Comparison of ENCODE assay signal across 17 cellular contexts in the genomic region with DNA sequence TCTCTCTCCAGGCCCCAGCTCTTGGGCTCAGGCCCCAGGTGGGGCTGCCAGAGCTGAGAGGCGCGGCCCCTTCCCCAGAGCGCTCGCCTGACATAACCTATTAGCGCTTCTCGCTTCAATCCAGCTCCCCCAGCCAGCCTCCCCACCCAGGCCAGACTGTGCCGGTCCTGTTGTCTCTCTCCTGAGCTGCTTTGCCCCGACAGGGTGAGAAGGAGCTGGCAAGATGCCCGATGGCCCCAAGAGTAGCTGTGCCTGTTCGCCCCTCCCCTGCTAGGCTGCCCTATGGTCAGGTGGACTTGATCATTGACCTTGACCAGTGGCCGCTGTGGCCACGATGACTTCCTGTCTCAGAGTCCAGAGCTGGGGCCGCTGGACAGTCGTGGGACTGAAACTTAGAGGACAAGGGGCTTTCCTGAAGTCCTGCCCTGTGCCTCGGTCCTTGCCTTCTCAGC. TPM values are rescaled to one million over a fixed set of nuclear protein-coding genes. Genes with fewer than 3 reads are reported as not detected.
A peak's percentile ranks its signal among the peaks of the same experiment; 100 is the strongest.
DNase-seq lines count a peak whose midpoint lies in the region; FAIRE-seq and TF ChIP-seq lines count a peak whose summit lies in the region.
"Had no signal": no experiment of that assay in that cellular context is flagged by ENCODE, and none has a peak within 500 bp of the region (broad histone marks: within the 10 kb centered on the region; RNA-seq: fewer than 3 reads in every experiment).

No MANE protein-coding gene starts in this region.

- 69% methylated on average over 13 of the region's 15 CpGs for WGBS in SK-N-SH (ENCODE audit: low lambda C conversion rate)
- WGBS in small intestine, 3 donors = 46 to 55% (median 54%) methylated on average over 15 of the region's 15 CpGs

- H3K9me2 ChIP-seq in SK-N-SH = no peaks in the 10 kb centered on the region

- no peak for TF ChIP-seq EP300 in SK-N-SH (IDR thresholded peaks at IDR 0.05; ENCODE audit: borderline replicate concordance in 1 of 2, low read depth in 1 of 2, low read length in 1 of 2)

- no peak overlapping the region for H3K4me3 ChIP-seq in SK-N-SH (ENCODE audit: low read depth in 2 of 2, low read length in 1 of 2)
- H3K4me3 ChIP-seq in right atrium auricular region = no peak overlapping the region
- no peak overlapping the region for H3K4me3 ChIP-seq in small intestine (ENCODE audit: low read depth in 1 of 2, low read length in 2 of 2)
- H3K4me3 ChIP-seq: body of pancreas had no signal

- no peak overlapping the region for H3K9ac ChIP-seq in SK-N-SH
- H3K9ac ChIP-seq: KMS-11 had no signal

- TF ChIP-seq RAD21 in SK-N-SH (IDR thresholded peaks at IDR 0.05; ENCODE audit: low read length) = no peak

- H3K4me1 ChIP-seq in SK-N-SH (ENCODE audit: control insufficient read depth in 1 of 2, insufficient read depth in 2 of 2, low read depth in 1 of 2, low read length in 1 of 2) (peaks cover 0 to 48% of the 10 kb centered on the region in 2 experiments; a peak in 1 of 4 replicates), right atrium auricular region (peaks cover 0 to 39% of the 10 kb centered on the region in 2 donors), small intestine (ENCODE audit: control insufficient read depth in 2 of 2, insufficient read depth in 1 of 2, low read depth in 1 of 2, low read length in 1 of 2) (peaks cover 2 to 7% of the 10 kb centered on the region in 2 donors)

- H3K36me3 ChIP-seq in SK-N-SH (replicated peaks in 1 of 2; ENCODE audit: control insufficient read depth in 1 of 2, insufficient read depth in 2 of 2, low read length in 1 of 2) = no peaks in the 10 kb centered on the region
- no peaks in the 10 kb centered on the region for H3K36me3 ChIP-seq in right atrium auricular region
- H3K36me3 ChIP-seq in small intestine (ENCODE audit: control insufficient read depth in 2 of 2, insufficient read depth in 2 of 2, low read length in 2 of 2) = no peaks in the 10 kb centered on the region

- H3K27me3 ChIP-seq in SK-N-SH (ENCODE audit: insufficient read depth) (no peaks in the 10 kb centered on the region), right atrium auricular region (no peaks in the 10 kb centered on the region), small intestine (ENCODE audit: control insufficient read depth in 2 of 2, insufficient read depth in 2 of 2, low read length in 2 of 2) (no peaks in the 10 kb centered on the region)
- H3K27me3 ChIP-seq: body of pancreas had no signal

- TF ChIP-seq CTCF in SK-N-SH (IDR thresholded peaks at IDR 0.05) = no peak
- TF ChIP-seq CTCF in right atrium auricular region (IDR thresholded peaks at IDR 0.05) = no peak
- no peak for TF ChIP-seq CTCF in HFFc6 (IDR thresholded peaks at IDR 0.05)

- POLR2A ChIA-PET in SK-N-SH (lab: Yijun Ruan, JAX) = interaction anchor here (0.6 to 1.5 kb wide), 2 partner anchors 129 to 157 kb away, joined by 3 read pairs; no protein-coding TSS in a partner anchor

- H3K9me3 Mint-ChIP-seq in HFFc6 = no peaks in the 10 kb centered on the region
- H3K9me3 Mint-ChIP-seq: CD4-positive, alpha-beta T cell; effector memory CD8-positive, alpha-beta T cell had no signal

- no peak overlapping the region for H2AFZ ChIP-seq in SK-N-SH (ENCODE audit: low read depth)

- H3K27me3 Mint-ChIP-seq in HFFc6 (ENCODE audit: insufficient read depth) = no peaks in the 10 kb centered on the region; the same call in 1 of the 2 replicates
- H3K27me3 Mint-ChIP-seq: CD4-positive, alpha-beta T cell; effector memory CD8-positive, alpha-beta T cell had no signal

- H3K36me3 Mint-ChIP-seq in HFFc6 (ENCODE audit: low read depth) = no peaks in the 10 kb centered on the region

- H3K9me3 ChIP-seq in SK-N-SH (no peaks in the 10 kb centered on the region), right atrium auricular region (no peaks in the 10 kb centered on the region), small intestine (ENCODE audit: control insufficient read depth, low read depth) (no peaks in the 10 kb centered on the region)
- H3K9me3 ChIP-seq: body of pancreas had no signal

- no peak for FAIRE-seq in small intestine (lab: Jason Lieb, UNC)

- peaks cover 5% of the 10 kb centered on the region for H3K4me1 Mint-ChIP-seq in HFFc6 (ENCODE audit: low read depth)

- DNase-seq in SK-N-SH (peak; percentile 68), right atrium auricular region (ENCODE audit: low spot score) (no peak), small intestine (peak; percentile 55), HFFc6 (no peak), DMS114 treated with DMSO at 0.1 percent for 48 hours (lab: John Stamatoyannopoulos, UW; ENCODE audit: unreplicated experiment) (no peak), NAMALWA (ENCODE audit: low spot score) (no peak)
- DNase-seq: activated CD4-positive, alpha-beta T cell treated with anti-CD3 and anti-CD28 coated beads for 4 hours; CD4-positive, alpha-beta T cell; effector memory CD8-positive, alpha-beta T cell; mammary epithelial cell; NCI-H2081; stimulated activated CD4-positive, alpha-beta T cell treated with anti-CD3 and anti-CD28 coated beads, Interleukin-4, amount 100 ng/mL, for 1 hour; stimulated activated naive CD8-positive, alpha-beta T cell treated with anti-CD3 and anti-CD28 coated beads, Interleukin-15, Interleukin-2, amounts not matched to agents 100 U/mL and 50 U/mL, for 24 hours had no signal

- H3K79me2 ChIP-seq in SK-N-SH (ENCODE audit: insufficient read depth) = no peaks in the 10 kb centered on the region

- no peak overlapping the region for H3K4me2 ChIP-seq in SK-N-SH
- H3K4me2 ChIP-seq: KMS-11 had no signal

- H3K27ac Mint-ChIP-seq in HFFc6 = no peak overlapping the region; the same call in 1 of the 2 replicates
- H3K27ac Mint-ChIP-seq: CD4-positive, alpha-beta T cell; progenitor cell of endocrine pancreas had no signal

- no peak overlapping the region for H3K4me3 Mint-ChIP-seq in HFFc6
- H3K4me3 Mint-ChIP-seq: CD4-positive, alpha-beta T cell; effector memory CD8-positive, alpha-beta T cell had no signal

- H3F3A ChIP-seq in SK-N-SH (replicated peaks; ENCODE audit: insufficient read depth) = no peaks in the 10 kb centered on the region

- peak overlapping the region in 1 of 2 experiments; percentile 18; a peak in 1 of 4 replicates for H3K27ac ChIP-seq in SK-N-SH (ENCODE audit: low read depth in 2 of 2, low read length in 1 of 2)
- H3K27ac ChIP-seq in right atrium auricular region = peak overlapping the region; percentile 4 to 51
- no peak overlapping the region for H3K27ac ChIP-seq in small intestine (ENCODE audit: low read depth in 1 of 2, low read length in 1 of 2)
- H3K27ac ChIP-seq: body of pancreas, KMS-11 had no signal

- CTCF ChIA-PET in SK-N-SH (lab: Yijun Ruan, JAX) = interaction anchor here (0.7 to 5.4 kb wide), 12 partner anchors 12 to 531 kb away, joined by 3 to 57 read pairs (median 3); a partner anchor contains a TSS

- no peaks in the 10 kb centered on the region for H4K20me1 ChIP-seq in SK-N-SH (ENCODE audit: insufficient read depth)

TF ChIP-seq in SK-N-SH, 30 proteins besides CTCF, POLR2A, EP300 and RAD21:
- TF ChIP-seq ELF1 (IDR thresholded peaks at IDR 0.05) (no peak), GATA2 (CRISPR knock-in tag; IDR thresholded peaks at IDR 0.05) (0 out of 2 replicates have a peak, but pooled peaks have one; percentile 11), CHD2 (IDR thresholded peaks at IDR 0.05; ENCODE audit: low read length, partially characterized antibody) (peak; percentile 62)
TF ChIP-seq in SK-N-SH: peak in this region for 2.

RNA-seq across cellular contexts. Expression of a gene that starts 9.1 kb away (rescaled TPM):
- 0.71 and 0.96 TPM in 2 replicates for polyA plus RNA-seq in SK-N-SH (2012; rRNA removed)
- polyA plus RNA-seq in SK-N-SH (2012; cell fraction: cytosol; rRNA removed) = 0.32 and 0.63 TPM in 2 replicates
- 0.17 and 0.54 TPM in 2 replicates for polyA plus RNA-seq in SK-N-SH (2012; cell fraction: nucleus; rRNA removed)
- total RNA-seq in right atrium auricular region = not detected
- polyA plus RNA-seq in small intestine = under 1 TPM in 1 of 3 donors, not detected in 2; 0.18 TPM
- total RNA-seq in HFFc6 (2021; fragmentation: NEBNext Ultra II Directional; extraction: Animal tissue kit (Norgen Biotek cat#: 25700)) = not detected
- total RNA-seq: body of pancreas; CD4-positive, alpha-beta T cell; glomerular endothelial cell; mammary epithelial cell; progenitor cell of endocrine pancreas had no signal
- polyA plus RNA-seq: mammary epithelial cell had no signal

RNA-seq across cellular contexts. Expression of a gene that starts 27.8 kb away (rescaled TPM):
- polyA plus RNA-seq in SK-N-SH (2012; rRNA removed) (2.9 and 3.1 TPM in 2 replicates), small intestine (1 to 10 TPM in 1 of 3 donors, under 1 TPM in 2; 0.89 to 4.1 (median 0.94) TPM)
- 0.81 and 1.4 TPM in 2 replicates for polyA plus RNA-seq in SK-N-SH (2012; cell fraction: cytosol; rRNA removed)
- 7.3 and 10.0 TPM in 2 replicates for polyA plus RNA-seq in SK-N-SH (2012; cell fraction: nucleus; rRNA removed)
- total RNA-seq in right atrium auricular region = under 1 TPM in 1 of 2 donors, not detected in 1; 0.39 TPM
- total RNA-seq in HFFc6 (2021; fragmentation: NEBNext Ultra II Directional; extraction: Animal tissue kit (Norgen Biotek cat#: 25700)) = 1 to 10 TPM; 3.9 to 7.2 (median 6.0) TPM

RNA-seq across cellular contexts. Expression of a gene that starts 39.3 kb away (rescaled TPM):
- polyA plus RNA-seq in SK-N-SH (2012; rRNA removed) (4.6 and 5.9 TPM in 2 replicates), small intestine (100 to 1,000 TPM; 115 to 226 (median 178) TPM)
- polyA plus RNA-seq in SK-N-SH (2012; cell fraction: cytosol; rRNA removed) = 1.9 and 3.1 TPM in 2 replicates
- polyA plus RNA-seq in SK-N-SH (2012; cell fraction: nucleus; rRNA removed) = 6.3 and 6.7 TPM in 2 replicates
- under 1 TPM in 1 of 2 donors, not detected in 1; 0.41 TPM for total RNA-seq in right atrium auricular region
- under 1 TPM; 0.05 to 0.47 (median 0.32) TPM for total RNA-seq in HFFc6 (2021; fragmentation: NEBNext Ultra II Directional; extraction: Animal tissue kit (Norgen Biotek cat#: 25700))

Comparison
In these comparisons a context has a peak if more than half of its experiments do, and no peak if none do; other contexts are left out.
1. DNase-seq: peak in SK-N-SH (single experiment) and small intestine (single experiment); none in right atrium auricular region (single experiment), HFFc6 (single experiment), DMS114 treated with DMSO at 0.1 percent for 48 hours (single experiment) and NAMALWA (single experiment).
2. H3K27ac ChIP-seq: peak in right atrium auricular region (2 of 2); none in small intestine (0 of 2).